22 cellular contexts compared by ENCODE assay signal in genomic region chr6:163370807-163371206, GRCh38. TPM values are rescaled to one million over a fixed set of nuclear protein-coding genes. Genes with fewer than 3 reads are reported as not detected.
DNase-seq lines count a peak whose midpoint lies in the region; ATAC-seq and TF ChIP-seq lines count a peak whose summit lies in the region.
"Had no signal": no experiment of that assay in that cellular context is flagged by ENCODE, and none has a peak within 500 bp of the region (broad histone marks: within the 10 kb centered on the region; RNA-seq: fewer than 3 reads in every experiment).

No MANE protein-coding gene starts in this region.

- intact Hi-C loops in dendritic cell treated with granulocyte-macrophage colony-stimulating factor and Interleukin-4, amounts not matched to agents 40 ng/mL and 50 ng/mL, for 4 days (cut with micrococcal nuclease): no loop called here
- intact Hi-C loops in ascending aorta (cut with DNase I): no loop called here

- H3K4me1 Mint-ChIP-seq in GM23338 (peaks cover 3% of the 10 kb centered on the region; the same call in 2 of the 3 replicates), nephron progenitor cell (peaks cover 52% of the 10 kb centered on the region)
- H3K4me1 Mint-ChIP-seq in dendritic cell treated with granulocyte-macrophage colony-stimulating factor and Interleukin-4, amounts not matched to agents 40 ng/mL and 50 ng/mL, for 4 days (ENCODE audit: low read depth): peaks cover 47% of the 10 kb centered on the region

- H3K4me3 Mint-ChIP-seq in GM23338 (no peak overlapping the region), nephron progenitor cell (no peak overlapping the region)
- no peak overlapping the region for H3K4me3 Mint-ChIP-seq in dendritic cell treated with granulocyte-macrophage colony-stimulating factor and Interleukin-4, amounts not matched to agents 40 ng/mL and 50 ng/mL, for 4 days
- H3K4me3 Mint-ChIP-seq: CD4-positive, alpha-beta T cell; IgD-negative memory B cell had no signal

- H3K4me1 ChIP-seq in BLaER1 (peaks cover 58% of the 10 kb centered on the region), GM23338 (ENCODE audit: insufficient read depth) (no peaks in the 10 kb centered on the region), ascending aorta (no peaks in the 10 kb centered on the region)
- H3K4me1 ChIP-seq: BE2C, Peyer's patch had no signal

- H3K9me3 ChIP-seq in BLaER1: no peaks in the 10 kb centered on the region
- H3K9me3 ChIP-seq in ascending aorta: no peaks in the 10 kb centered on the region
- H3K9me3 ChIP-seq: BE2C, Peyer's patch had no signal

- no peaks in the 10 kb centered on the region for H3F3A ChIP-seq in GM23338 (replicated peaks; ENCODE audit: low read depth)

- no peaks in the 10 kb centered on the region for H3K27me3 ChIP-seq in BLaER1
- H3K27me3 ChIP-seq in GM23338 (ENCODE audit: insufficient read depth): no peaks in the 10 kb centered on the region
- no peaks in the 10 kb centered on the region for H3K27me3 ChIP-seq in ascending aorta
- H3K27me3 ChIP-seq: BE2C, Peyer's patch had no signal

- H3K36me3 ChIP-seq in BLaER1 (no peaks in the 10 kb centered on the region), GM23338 (ENCODE audit: insufficient read depth) (no peaks in the 10 kb centered on the region), ascending aorta (no peaks in the 10 kb centered on the region)
- H3K36me3 ChIP-seq: BE2C, Peyer's patch had no signal

- no peak overlapping the region for H3K27ac ChIP-seq in BLaER1
- H3K27ac ChIP-seq in GM23338 (ENCODE audit: low read depth): no peak overlapping the region
- no peak overlapping the region for H3K27ac ChIP-seq in ascending aorta
- H3K27ac ChIP-seq: Peyer's patch had no signal

- ATAC-seq in GM23338: no peak
- no peak for ATAC-seq in HG02642 (IDR thresholded peaks at IDR 0.05; ENCODE audit: poor library complexity, unreplicated experiment)
- ATAC-seq: HCT116, SK-N-SH treated with all-trans-retinoic acid at 6 μM for 48 hours had no signal

- no peak overlapping the region for H3K4me3 ChIP-seq in BLaER1
- no peak overlapping the region for H3K4me3 ChIP-seq in GM23338
- no peak overlapping the region for H3K4me3 ChIP-seq in ascending aorta
- H3K4me3 ChIP-seq: Peyer's patch had no signal

- H4K20me1 ChIP-seq in BLaER1 (no peaks in the 10 kb centered on the region), GM23338 (replicated peaks; ENCODE audit: insufficient read depth) (no peaks in the 10 kb centered on the region)

- 0 out of 2 replicates have a peak, but pooled peaks cover 4% of the 10 kb centered on the region for H3K9me2 ChIP-seq in GM23338 (ENCODE audit: insufficient read depth)

- no peak for TF ChIP-seq CTCF in GM23338 (conservative IDR thresholded peaks at IDR 0.05; ENCODE audit: low read depth in 2 of 2)
- TF ChIP-seq CTCF in nephron progenitor cell (IDR thresholded peaks at IDR 0.05): no peak
- no peak for TF ChIP-seq CTCF in ascending aorta (IDR thresholded peaks at IDR 0.05)

- no peak overlapping the region for H3K9ac ChIP-seq in BLaER1

- peak overlapping the region; percentile 38; the same call in 1 of the 2 replicates for H2AFZ ChIP-seq in GM23338

- no peak for DNase-seq in GM23338 (ENCODE audit: low spot score)
- DNase-seq in nephron progenitor cell: no peak
- no peak for DNase-seq in OCI-M1 (lab: John Stamatoyannopoulos, UW)
- DNase-seq in NCI-H510A (lab: John Stamatoyannopoulos, UW): no peak
- no peak for DNase-seq in ascending aorta (ENCODE audit: low spot score in 2 of 2)
- DNase-seq: BE2C; CD4-positive, alpha-beta T cell; COR-L47; GOT3; Karpas-422; MV-4-11; NCI-H1105 treated with DMSO at 0.1 percent for 48 hours; NCI-H2029 treated with DMSO at 0.1 percent for 48 hours; NCI-H446 treated with DMSO at 0.1 percent for 48 hours; NCI-H748 treated with DMSO at 0.1 percent for 48 hours had no signal

- H3K36me3 Mint-ChIP-seq in GM23338 (ENCODE audit: low read depth): no peaks in the 10 kb centered on the region
- no peaks in the 10 kb centered on the region for H3K36me3 Mint-ChIP-seq in dendritic cell treated with granulocyte-macrophage colony-stimulating factor and Interleukin-4, amounts not matched to agents 40 ng/mL and 50 ng/mL, for 4 days (ENCODE audit: low read depth)
- no peaks in the 10 kb centered on the region for H3K36me3 Mint-ChIP-seq in nephron progenitor cell (ENCODE audit: low read depth)
- H3K36me3 Mint-ChIP-seq: IgD-negative memory B cell had no signal

- H3K27ac Mint-ChIP-seq in GM23338: no peak overlapping the region
- H3K27ac Mint-ChIP-seq in dendritic cell treated with granulocyte-macrophage colony-stimulating factor and Interleukin-4, amounts not matched to agents 40 ng/mL and 50 ng/mL, for 4 days: peak overlapping the region; percentile 62
- H3K27ac Mint-ChIP-seq in nephron progenitor cell: peak overlapping the region; percentile 91
- H3K27ac Mint-ChIP-seq: CD4-positive, alpha-beta T cell; IgD-negative memory B cell had no signal

- H3K4me2 ChIP-seq in BLaER1: peak overlapping the region; percentile 5; the same call in 1 of the 2 replicates
- H3K4me2 ChIP-seq in GM23338: no peak overlapping the region

- H3K79me2 ChIP-seq in GM23338 (replicated peaks; ENCODE audit: insufficient read depth): no peaks in the 10 kb centered on the region

- H3K9me3 Mint-ChIP-seq in GM23338 (no peaks in the 10 kb centered on the region; the same call in 2 of the 3 replicates), nephron progenitor cell (no peaks in the 10 kb centered on the region)
- H3K9me3 Mint-ChIP-seq in dendritic cell treated with granulocyte-macrophage colony-stimulating factor and Interleukin-4, amounts not matched to agents 40 ng/mL and 50 ng/mL, for 4 days: no peaks in the 10 kb centered on the region
- H3K9me3 Mint-ChIP-seq: CD4-positive, alpha-beta T cell; IgD-negative memory B cell had no signal

- H3K27me3 Mint-ChIP-seq in GM23338 (ENCODE audit: insufficient read depth, low read depth, poor library complexity): no peaks in the 10 kb centered on the region
- H3K27me3 Mint-ChIP-seq in dendritic cell treated with granulocyte-macrophage colony-stimulating factor and Interleukin-4, amounts not matched to agents 40 ng/mL and 50 ng/mL, for 4 days: peaks cover 11% of the 10 kb centered on the region
- H3K27me3 Mint-ChIP-seq in nephron progenitor cell (ENCODE audit: low read depth, poor library complexity): peaks cover 6% of the 10 kb centered on the region

TF ChIP-seq in GM23338, 12 proteins besides CTCF, POLR2A, EP300 and RAD21 (continues in another document):
- TF ChIP-seq, protein P1, sequence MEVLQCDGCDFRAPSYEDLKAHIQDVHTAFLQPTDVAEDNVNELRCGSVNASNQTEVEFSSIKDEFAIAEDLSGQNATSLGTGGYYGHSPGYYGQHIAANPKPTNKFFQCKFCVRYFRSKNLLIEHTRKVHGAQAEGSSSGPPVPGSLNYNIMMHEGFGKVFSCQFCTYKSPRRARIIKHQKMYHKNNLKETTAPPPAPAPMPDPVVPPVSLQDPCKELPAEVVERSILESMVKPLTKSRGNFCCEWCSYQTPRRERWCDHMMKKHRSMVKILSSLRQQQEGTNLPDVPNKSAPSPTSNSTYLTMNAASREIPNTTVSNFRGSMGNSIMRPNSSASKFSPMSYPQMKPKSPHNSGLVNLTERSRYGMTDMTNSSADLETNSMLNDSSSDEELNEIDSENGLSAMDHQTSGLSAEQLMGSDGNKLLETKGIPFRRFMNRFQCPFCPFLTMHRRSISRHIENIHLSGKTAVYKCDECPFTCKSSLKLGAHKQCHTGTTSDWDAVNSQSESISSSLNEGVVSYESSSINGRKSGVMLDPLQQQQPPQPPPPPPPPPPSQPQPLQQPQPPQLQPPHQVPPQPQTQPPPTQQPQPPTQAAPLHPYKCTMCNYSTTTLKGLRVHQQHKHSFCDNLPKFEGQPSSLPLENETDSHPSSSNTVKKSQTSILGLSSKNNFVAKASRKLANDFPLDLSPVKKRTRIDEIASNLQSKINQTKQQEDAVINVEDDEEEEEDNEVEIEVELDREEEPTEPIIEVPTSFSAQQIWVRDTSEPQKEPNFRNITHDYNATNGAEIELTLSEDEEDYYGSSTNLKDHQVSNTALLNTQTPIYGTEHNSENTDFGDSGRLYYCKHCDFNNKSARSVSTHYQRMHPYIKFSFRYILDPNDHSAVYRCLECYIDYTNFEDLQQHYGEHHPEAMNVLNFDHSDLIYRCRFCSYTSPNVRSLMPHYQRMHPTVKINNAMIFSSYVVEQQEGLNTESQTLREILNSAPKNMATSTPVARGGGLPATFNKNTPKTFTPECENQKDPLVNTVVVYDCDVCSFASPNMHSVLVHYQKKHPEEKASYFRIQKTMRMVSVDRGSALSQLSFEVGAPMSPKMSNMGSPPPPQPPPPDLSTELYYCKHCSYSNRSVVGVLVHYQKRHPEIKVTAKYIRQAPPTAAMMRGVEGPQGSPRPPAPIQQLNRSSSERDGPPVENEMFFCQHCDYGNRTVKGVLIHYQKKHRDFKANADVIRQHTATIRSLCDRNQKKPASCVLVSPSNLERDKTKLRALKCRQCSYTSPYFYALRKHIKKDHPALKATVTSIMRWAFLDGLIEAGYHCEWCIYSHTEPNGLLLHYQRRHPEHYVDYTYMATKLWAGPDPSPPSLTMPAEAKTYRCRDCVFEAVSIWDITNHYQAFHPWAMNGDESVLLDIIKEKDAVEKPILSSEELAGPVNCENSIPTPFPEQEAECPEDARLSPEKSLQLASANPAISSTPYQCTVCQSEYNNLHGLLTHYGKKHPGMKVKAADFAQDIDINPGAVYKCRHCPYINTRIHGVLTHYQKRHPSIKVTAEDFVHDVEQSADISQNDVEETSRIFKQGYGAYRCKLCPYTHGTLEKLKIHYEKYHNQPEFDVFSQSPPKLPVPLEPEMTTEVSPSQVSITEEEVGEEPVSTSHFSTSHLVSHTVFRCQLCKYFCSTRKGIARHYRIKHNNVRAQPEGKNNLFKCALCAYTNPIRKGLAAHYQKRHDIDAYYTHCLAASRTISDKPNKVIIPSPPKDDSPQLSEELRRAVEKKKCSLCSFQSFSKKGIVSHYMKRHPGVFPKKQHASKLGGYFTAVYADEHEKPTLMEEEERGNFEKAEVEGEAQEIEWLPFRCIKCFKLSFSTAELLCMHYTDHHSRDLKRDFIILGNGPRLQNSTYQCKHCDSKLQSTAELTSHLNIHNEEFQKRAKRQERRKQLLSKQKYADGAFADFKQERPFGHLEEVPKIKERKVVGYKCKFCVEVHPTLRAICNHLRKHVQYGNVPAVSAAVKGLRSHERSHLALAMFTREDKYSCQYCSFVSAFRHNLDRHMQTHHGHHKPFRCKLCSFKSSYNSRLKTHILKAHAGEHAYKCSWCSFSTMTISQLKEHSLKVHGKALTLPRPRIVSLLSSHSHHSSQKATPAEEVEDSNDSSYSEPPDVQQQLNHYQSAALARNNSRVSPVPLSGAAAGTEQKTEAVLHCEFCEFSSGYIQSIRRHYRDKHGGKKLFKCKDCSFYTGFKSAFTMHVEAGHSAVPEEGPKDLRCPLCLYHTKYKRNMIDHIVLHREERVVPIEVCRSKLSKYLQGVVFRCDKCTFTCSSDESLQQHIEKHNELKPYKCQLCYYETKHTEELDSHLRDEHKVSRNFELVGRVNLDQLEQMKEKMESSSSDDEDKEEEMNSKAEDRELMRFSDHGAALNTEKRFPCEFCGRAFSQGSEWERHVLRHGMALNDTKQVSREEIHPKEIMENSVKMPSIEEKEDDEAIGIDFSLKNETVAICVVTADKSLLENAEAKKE (CRISPR knock-in tag; IDR thresholded peaks at IDR 0.05): no peak
- TF ChIP-seq ZNF331 (CRISPR knock-in tag; IDR thresholded peaks at IDR 0.05; ENCODE audit: low read depth): no peak

RNA-seq across cellular contexts. Expression of gene QKI, which starts 43.7 kb away (rescaled TPM):
- 150 and 159 TPM in 2 replicates for total RNA-seq in GM23338 (2014; rRNA removed; shearing (Covaris generic))
- polyA plus RNA-seq in GM23338 (2016; fragmentation: Nextera tagmentation; extraction: Ambion mirVana): 53.7 and 60.8 TPM in 2 replicates
- total RNA-seq in ascending aorta: 91.0 TPM
